33 cellular contexts compared by ENCODE assay signal in the genomic region with DNA sequence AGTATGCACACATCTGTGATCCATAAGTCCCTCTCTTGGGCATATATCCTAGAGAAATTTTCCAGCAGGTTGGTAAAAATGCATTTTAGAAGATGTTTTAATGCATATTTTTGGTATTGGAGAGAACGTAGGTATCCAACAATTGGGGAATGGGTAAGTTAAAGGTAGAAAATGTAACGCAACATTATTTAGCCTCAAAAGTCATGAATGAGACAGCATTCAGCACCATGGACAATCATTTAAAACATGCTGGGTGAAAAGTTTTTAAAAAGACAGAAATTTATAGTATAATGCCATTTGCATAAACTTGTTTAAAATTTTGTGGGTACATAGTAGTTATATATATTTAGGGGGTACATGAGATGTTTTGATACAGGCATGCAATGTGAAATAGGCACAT.
"Had no signal": no experiment of that assay in that cellular context is flagged by ENCODE, and none has a peak within 500 bp of the region (broad histone marks: within the 10 kb centered on the region; RNA-seq: fewer than 3 reads in every experiment).

No MANE protein-coding gene starts in this region.

- DNase-seq: activated effector memory CD4-positive, alpha-beta T cell treated with anti-CD3 and anti-CD28 coated beads, Interleukin-2, amount 50 U/mL, for 16 hours; activated effector memory CD4-positive, alpha-beta T cell treated with Interleukin-2 at 50 U/mL for 16 hours; activated gamma-delta T cell; activated gamma-delta T cell treated with Interleukin-2 at 50 U/mL for 16 hours; activated naive CD4-positive, alpha-beta T cell; activated naive CD4-positive, alpha-beta T cell treated with anti-CD3 and anti-CD28 coated beads for 36 hours; activated naive CD4-positive, alpha-beta T cell treated with anti-CD3 and anti-CD28 coated beads, Interleukin-2, amount 10 ng/mL, durations not matched to agents 7 days and 5 days; activated naive CD4-positive, alpha-beta T cell treated with anti-CD3 and anti-CD28 coated beads, Interleukin-2, amount 50 U/mL, for 16 hours; activated naive CD4-positive, alpha-beta T cell treated with Interleukin-2 at 50 U/mL for 16 hours; activated naive CD8-positive, alpha-beta T cell treated with anti-CD3 and anti-CD28 coated beads for 36 hours; activated naive CD8-positive, alpha-beta T cell treated with anti-CD3 and anti-CD28 coated beads, Interleukin-2, amount 10 ng/mL, durations not matched to agents 7 days and 5 days; activated naive CD8-positive, alpha-beta T cell treated with anti-CD3 and anti-CD28 coated beads, Interleukin-2, amount 50 U/mL, for 24 hours; activated T-cell treated with anti-CD3 and anti-CD28 coated beads, Interleukin-2, amount 50 U/mL, for 24 hours; activated T-cell treated with anti-CD3 and anti-CD28 coated beads, Interleukin-2, amount 50 U/mL, for 4 hours; activated T-cell treated with anti-CD3 and anti-CD28 coated beads, Interleukin-2, amount 50 U/mL, for 48 hours; activated T-cell treated with anti-CD3 and anti-CD28 coated beads, Interleukin-2, amount 50 U/mL, for 72 hours; adrenal gland; amniotic stem cell; amygdala; anterior cingulate cortex; aorta; body of pancreas; brain microvascular endothelial cell; caudate nucleus; central memory CD4-positive, alpha-beta T cell; cerebellar nuclear complex had no signal

- H3K4me3 ChIP-seq: adrenal gland, ascending aorta, body of pancreas, breast epithelium, cardiac muscle cell had no signal

- ATAC-seq: activated naive CD4-positive, alpha-beta T cell treated with anti-CD3 and anti-CD28 coated beads, Interleukin-2, amount 50 U/mL, for 72 hours; activated naive CD8-positive, alpha-beta T cell treated with anti-CD3 and anti-CD28 coated beads, Interleukin-2, amount 50 U/mL, for 24 hours; activated T-cell treated with anti-CD3 and anti-CD28 coated beads, Interleukin-2, amount 50 U/mL, for 4 hours; activated T-cell treated with anti-CD3 and anti-CD28 coated beads, Interleukin-2, amount 50 U/mL, for 72 hours; activated T-helper 17 cell treated with anti-CD3 and anti-CD28 coated beads, Interleukin-2, amount 50 U/mL, for 72 hours; body of pancreas had no signal

- H3K27ac ChIP-seq: adrenal gland, ascending aorta, body of pancreas, brain microvascular endothelial cell, breast epithelium, cardiac muscle cell had no signal

- H3K36me3 ChIP-seq: adrenal gland, ascending aorta, brain microvascular endothelial cell, breast epithelium, cardiac muscle cell had no signal

- H3K9me3 ChIP-seq: adrenal gland, ascending aorta, body of pancreas, breast epithelium had no signal

- FAIRE-seq: astrocyte, bronchial epithelial cell had no signal

- H3K4me1 ChIP-seq: breast epithelium had no signal
